In the genomic region with DNA sequence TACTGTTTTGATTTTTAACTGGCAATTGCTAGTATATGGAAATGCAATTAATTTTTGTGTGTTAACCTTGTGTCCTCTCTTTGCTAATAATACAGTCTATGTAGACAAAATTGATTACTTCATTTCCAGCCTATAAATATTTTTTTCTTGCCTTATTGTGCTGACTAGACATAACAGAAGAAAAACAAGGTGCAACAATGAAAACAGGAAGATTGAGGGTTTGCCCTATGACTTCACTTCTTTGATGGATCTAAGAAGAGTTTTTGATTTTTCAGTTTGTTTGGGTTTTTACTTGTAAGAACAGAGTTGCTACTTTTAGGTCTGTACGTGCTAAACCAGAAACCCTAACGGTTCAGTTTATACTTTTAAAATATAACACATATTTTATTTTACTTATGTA, we compare ENCODE assay signal across 24 cellular contexts.
"Had no signal": no experiment of that assay in that cellular context is flagged by ENCODE, and none has a peak within 500 bp of the region (broad histone marks: within the 10 kb centered on the region; RNA-seq: fewer than 3 reads in every experiment).

No MANE protein-coding gene starts in this region.

- H3K36me3 ChIP-seq: gastroesophageal sphincter, ovary, transverse colon had no signal

- H3K27me3 Mint-ChIP-seq: activated CD4-positive, alpha-beta T cell treated with anti-CD3 and anti-CD28 coated beads for 36 hours; activated naive CD8-positive, alpha-beta T cell treated with anti-CD3 and anti-CD28 coated beads, Interleukin-2, amount 10 ng/mL, durations not matched to agents 7 days and 5 days; activated T-cell treated with anti-CD3 and anti-CD28 coated beads, Interleukin-2, amount 50 U/mL, for 24 hours; progenitor cell of endocrine pancreas had no signal

- DNase-seq: activated CD4-positive, alpha-beta T cell treated with anti-CD3 and anti-CD28 coated beads for 36 hours; activated CD4-positive, alpha-beta T cell treated with anti-CD3 and anti-CD28 coated beads, Interleukin-2, amount 50 U/mL, for 48 hours; activated CD4-positive, CD25-positive, alpha-beta regulatory T cell; activated CD8-positive, alpha-beta memory T cell treated with anti-CD3 and anti-CD28 coated beads, Interleukin-2, amount 50 U/mL, for 48 hours; activated gamma-delta T cell treated with Interleukin-2 at 50 U/mL for 16 hours; activated naive CD8-positive, alpha-beta T cell treated with anti-CD3 and anti-CD28 coated beads, Interleukin-2, amount 10 ng/mL, durations not matched to agents 7 days and 5 days; activated T-cell treated with anti-CD3 and anti-CD28 coated beads, Interleukin-2, amount 50 U/mL, for 24 hours; amniotic stem cell; caudate nucleus; islet precursor cell; left ventricle myocardium superior; ovary; stimulated activated CD4-positive, alpha-beta T cell treated with anti-CD3 and anti-CD28 coated beads, Interleukin-12 subunit alpha, Interleukin-12 subunit beta, amount 100 ng/mL, for 4 hours; stimulated activated CD4-positive, alpha-beta T cell treated with anti-CD3 and anti-CD28 coated beads, Interleukin-4, amount 100 ng/mL, for 1 hour; stimulated activated naive CD8-positive, alpha-beta T cell treated with anti-CD3 and anti-CD28 coated beads, Interleukin-15, Interleukin-2, amounts not matched to agents 100 U/mL and 50 U/mL, for 24 hours; testis; transverse colon had no signal

- H3K4me3 ChIP-seq: gastroesophageal sphincter, hepatocyte, ovary, skin epidermis, testis, transverse colon had no signal

- FAIRE-seq: astrocyte, urothelium cell line had no signal

- H3K27me3 ChIP-seq: hepatocyte, ovary, testis, transverse colon had no signal

- ATAC-seq: activated CD4-positive, alpha-beta T cell treated with anti-CD3 and anti-CD28 coated beads for 36 hours; gastroesophageal sphincter; left ventricle myocardium superior; sciatic nerve; stimulated activated naive CD8-positive, alpha-beta T cell treated with anti-CD3 and anti-CD28 coated beads, Interleukin-15, Interleukin-2, amounts not matched to agents 100 U/mL and 50 U/mL, for 24 hours had no signal

- H3K4me1 ChIP-seq: gastroesophageal sphincter, testis, transverse colon had no signal

- H3K27ac Mint-ChIP-seq: activated CD4-positive, alpha-beta T cell treated with anti-CD3 and anti-CD28 coated beads for 36 hours; activated naive CD8-positive, alpha-beta T cell treated with anti-CD3 and anti-CD28 coated beads, Interleukin-2, amount 10 ng/mL, durations not matched to agents 7 days and 5 days; activated T-cell treated with anti-CD3 and anti-CD28 coated beads, Interleukin-2, amount 50 U/mL, for 24 hours had no signal

- H3K27ac ChIP-seq: gastroesophageal sphincter, hepatocyte, ovary, skin epidermis, testis, transverse colon had no signal

- H3K9me3 ChIP-seq: testis had no signal

- H3K4me3 Mint-ChIP-seq: activated CD4-positive, alpha-beta T cell treated with anti-CD3 and anti-CD28 coated beads for 36 hours; activated naive CD8-positive, alpha-beta T cell treated with anti-CD3 and anti-CD28 coated beads, Interleukin-2, amount 10 ng/mL, durations not matched to agents 7 days and 5 days; activated T-cell treated with anti-CD3 and anti-CD28 coated beads, Interleukin-2, amount 50 U/mL, for 24 hours had no signal
